In genomic region chr3:187296058-187296457, GRCh38 we compare ENCODE assay signal across 1 cellular context.
TF ChIP-seq lines count a peak whose summit lies in the region.

No MANE protein-coding gene starts in this region.

TF ChIP-seq in HepG2, 621 proteins besides CTCF, POLR2A, EP300 and RAD21 (continued from another document):
- TF ChIP-seq, protein P1, sequence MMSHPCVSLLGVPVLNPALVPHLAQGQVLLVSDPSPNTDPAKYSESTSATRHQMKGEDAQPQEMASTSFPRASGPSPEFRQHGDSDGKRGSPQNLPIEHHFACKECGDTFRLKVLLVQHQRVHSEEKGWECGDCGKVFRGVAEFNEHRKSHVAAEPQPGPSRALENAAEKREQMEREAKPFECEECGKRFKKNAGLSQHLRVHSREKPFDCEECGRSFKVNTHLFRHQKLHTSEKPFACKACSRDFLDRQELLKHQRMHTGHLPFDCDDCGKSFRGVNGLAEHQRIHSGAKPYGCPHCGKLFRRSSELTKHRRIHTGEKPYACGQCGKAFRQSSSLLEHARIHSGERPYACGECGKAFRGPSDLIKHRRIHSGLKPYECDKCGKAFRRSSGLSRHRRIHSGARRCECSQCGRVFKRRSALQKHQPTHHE (CRISPR knock-in tag; IDR thresholded peaks at IDR 0.05; ENCODE audit: borderline replicate concordance): no peak
